Comparison of ENCODE assay signal across 30 cellular contexts in the genomic region with DNA sequence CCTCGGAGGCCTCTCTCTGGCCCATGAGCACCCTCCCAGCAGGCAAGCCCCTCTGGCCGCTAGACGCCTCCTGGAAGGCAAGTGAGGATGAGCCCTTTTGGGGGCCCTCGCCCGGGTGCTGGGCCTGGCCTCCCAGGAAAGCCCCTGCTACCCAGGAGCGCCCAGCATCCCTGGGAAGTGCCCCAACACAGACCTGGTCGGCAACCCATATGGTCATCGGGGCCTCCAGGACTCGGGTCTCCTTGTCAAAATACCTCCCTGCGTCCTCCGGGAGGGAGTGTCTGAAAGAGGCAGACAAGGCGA. TPM values are rescaled to one million over a fixed set of nuclear protein-coding genes. Genes with fewer than 3 reads are reported as not detected.
"Had no signal": no experiment of that assay in that cellular context is flagged by ENCODE, and none has a peak within 500 bp of the region (broad histone marks: within the 10 kb centered on the region; RNA-seq: fewer than 3 reads in every experiment).

No MANE protein-coding gene starts in this region.

- DNase-seq: activated B cell treated with CpG ODN at 0.5 μM for 24 hours; activated CD4-positive, alpha-beta T cell treated with anti-CD3 and anti-CD28 coated beads for 48 hours; activated CD4-positive, alpha-beta T cell treated with anti-CD3 and anti-CD28 coated beads, Interleukin-2, amount 50 U/mL, for 1 hour; activated CD4-positive, alpha-beta T cell treated with anti-CD3 and anti-CD28 coated beads, Interleukin-2, amount 50 U/mL, for 48 hours; activated CD8-positive, alpha-beta memory T cell treated with anti-CD3 and anti-CD28 coated beads for 24 hours; activated CD8-positive, alpha-beta T cell treated with anti-CD3 and anti-CD28 coated beads for 36 hours; activated effector memory CD4-positive, alpha-beta T cell treated with Interleukin-2 at 50 U/mL for 16 hours; activated gamma-delta T cell treated with Interleukin-2 at 50 U/mL for 16 hours; activated naive CD4-positive, alpha-beta T cell treated with anti-CD3 and anti-CD28 coated beads, Interleukin-2, amount 50 U/mL, for 16 hours; activated naive CD4-positive, alpha-beta T cell treated with Interleukin-2 at 50 U/mL for 16 hours; activated T-cell treated with anti-CD3 and anti-CD28 coated beads, Interleukin-2, amount 50 U/mL, for 4 hours; amniotic stem cell; anterior cingulate cortex; body of pancreas; caudate nucleus; colonic mucosa; effector CD4-positive, alpha-beta T cell; effector memory CD8-positive, alpha-beta T cell; erythroblast; foreskin keratinocyte; gastrocnemius medialis; glutamatergic neuron; T-helper 1 cell; T-helper 17 cell; T1000; WERI-Rb-1 had no signal

- H3K27me3 ChIP-seq: body of pancreas, colonic mucosa had no signal

- H3K4me3 ChIP-seq: body of pancreas, colonic mucosa, esophagus muscularis mucosa, gastrocnemius medialis, heart left ventricle had no signal

- ATAC-seq: activated CD4-positive, CD25-positive, alpha-beta regulatory T cell treated with anti-CD3 and anti-CD28 coated beads, Interleukin-2, amount 50 U/mL, for 24 hours; activated CD8-positive, alpha-beta T cell treated with anti-CD3 and anti-CD28 coated beads for 36 hours; activated T-cell treated with anti-CD3 and anti-CD28 coated beads, Interleukin-2, amount 50 U/mL, for 4 hours; activated T-helper 17 cell treated with anti-CD3 and anti-CD28 coated beads, Interleukin-2, amount 50 U/mL, for 72 hours; body of pancreas; effector memory CD8-positive, alpha-beta T cell; foreskin keratinocyte; gastrocnemius medialis; heart left ventricle; T-helper 17 cell had no signal

- H3K4me1 ChIP-seq: colonic mucosa had no signal

- H3K9me3 ChIP-seq: body of pancreas, colonic mucosa, esophagus muscularis mucosa, gastrocnemius medialis, heart left ventricle had no signal

- H3K36me3 ChIP-seq: colonic mucosa, esophagus muscularis mucosa, gastrocnemius medialis, heart left ventricle, WERI-Rb-1 had no signal

- H3K27ac ChIP-seq: body of pancreas, colonic mucosa, esophagus muscularis mucosa, foreskin keratinocyte, gastrocnemius medialis, heart left ventricle, WERI-Rb-1 had no signal

RNA-seq across cellular contexts. Expression of a gene that starts 25.0 kb away (rescaled TPM):
- total RNA-seq: esophagus muscularis mucosa, foreskin keratinocyte had no signal
- polyA plus RNA-seq: heart left ventricle had no signal
